In genomic region chr4:175514174-175514573, GRCh38 we compare ENCODE assay signal across 27 cellular contexts.
"Had no signal": no experiment of that assay in that cellular context is flagged by ENCODE, and none has a peak within 500 bp of the region (broad histone marks: within the 10 kb centered on the region; RNA-seq: fewer than 3 reads in every experiment).

No MANE protein-coding gene starts in this region.

- H3K9me3 Mint-ChIP-seq: activated naive CD4-positive, alpha-beta T cell treated with anti-CD3 and anti-CD28 coated beads for 36 hours; activated naive CD8-positive, alpha-beta T cell treated with anti-CD3 and anti-CD28 coated beads for 36 hours; activated T-helper 1 cell treated with anti-CD3 and anti-CD28 coated beads, Interleukin-12 subunit alpha, Interleukin-12 subunit beta, Interleukin-2, Interleukin-4 antibody, amounts not matched to agents 30 ng/mL and 10 ng/mL and 1 ng/mL, durations not matched to agents 14 hours and 24 hours and 36 hours; nephron had no signal

- H3K4me1 Mint-ChIP-seq: activated naive CD8-positive, alpha-beta T cell treated with anti-CD3 and anti-CD28 coated beads for 36 hours; nephron; stimulated activated effector memory CD8-positive, alpha-beta T cell treated with anti-CD3 and anti-CD28 coated beads, Interleukin-12 subunit alpha, Interleukin-12 subunit beta, amount 100 ng/mL, for 72 hours; stimulated activated naive CD8-positive, alpha-beta T cell treated with anti-CD3 and anti-CD28 coated beads, Interleukin-15, amount 100 ng/mL, for 72 hours had no signal

- H3K27me3 Mint-ChIP-seq: activated naive CD8-positive, alpha-beta T cell treated with anti-CD3 and anti-CD28 coated beads for 36 hours; progenitor cell of endocrine pancreas; stimulated activated naive CD8-positive, alpha-beta T cell treated with anti-CD3 and anti-CD28 coated beads, Interleukin-15, amount 100 ng/mL, for 72 hours had no signal

- ATAC-seq: activated CD4-positive, CD25-positive, alpha-beta regulatory T cell treated with anti-CD3 and anti-CD28 coated beads, Interleukin-2, amount 50 U/mL, for 24 hours; esophagus mucosa; heart right ventricle; left lung; mucosa of descending colon; sciatic nerve; stimulated activated effector memory CD8-positive, alpha-beta T cell treated with anti-CD3 and anti-CD28 coated beads, Interleukin-12 subunit alpha, Interleukin-12 subunit beta, amount 100 ng/mL, for 72 hours; stimulated activated naive CD8-positive, alpha-beta T cell treated with anti-CD3 and anti-CD28 coated beads, Interleukin-15, amount 100 ng/mL, for 72 hours had no signal

- DNase-seq: activated CD4-positive, alpha-beta T cell treated with anti-CD3 and anti-CD28 coated beads for 48 hours; activated CD4-positive, alpha-beta T cell treated with anti-CD3 and anti-CD28 coated beads, Interleukin-2, amount 50 U/mL, for 48 hours; activated CD8-positive, alpha-beta memory T cell treated with anti-CD3 and anti-CD28 coated beads for 24 hours; activated effector memory CD4-positive, alpha-beta T cell treated with anti-CD3 and anti-CD28 coated beads, Interleukin-2, amount 50 U/mL, for 16 hours; activated naive CD4-positive, alpha-beta T cell treated with anti-CD3 and anti-CD28 coated beads for 36 hours; activated naive CD8-positive, alpha-beta T cell treated with anti-CD3 and anti-CD28 coated beads for 36 hours; caudate nucleus; cortex of kidney; foreskin fibroblast; heart right ventricle; kidney glomerular epithelial cell; left lung; mucosa of descending colon; ovary; retina; stimulated activated CD4-positive, alpha-beta T cell treated with anti-CD3 and anti-CD28 coated beads, Interleukin-4, amount 100 ng/mL, for 24 hours; stimulated activated naive CD8-positive, alpha-beta T cell treated with anti-CD3 and anti-CD28 coated beads, Interleukin-15, amount 100 ng/mL, for 72 hours; substantia nigra; upper lobe of left lung; WERI-Rb-1 had no signal

- H3K4me3 Mint-ChIP-seq: activated naive CD4-positive, alpha-beta T cell treated with anti-CD3 and anti-CD28 coated beads for 36 hours; activated naive CD8-positive, alpha-beta T cell treated with anti-CD3 and anti-CD28 coated beads for 36 hours; activated T-helper 1 cell treated with anti-CD3 and anti-CD28 coated beads, Interleukin-12 subunit alpha, Interleukin-12 subunit beta, Interleukin-2, Interleukin-4 antibody, amounts not matched to agents 30 ng/mL and 10 ng/mL and 1 ng/mL, durations not matched to agents 14 hours and 24 hours and 36 hours; nephron; stimulated activated effector memory CD8-positive, alpha-beta T cell treated with anti-CD3 and anti-CD28 coated beads, Interleukin-12 subunit alpha, Interleukin-12 subunit beta, amount 100 ng/mL, for 72 hours; stimulated activated naive CD8-positive, alpha-beta T cell treated with anti-CD3 and anti-CD28 coated beads, Interleukin-15, amount 100 ng/mL, for 72 hours had no signal

- H3K27ac Mint-ChIP-seq: activated naive CD4-positive, alpha-beta T cell treated with anti-CD3 and anti-CD28 coated beads for 36 hours; activated naive CD8-positive, alpha-beta T cell treated with anti-CD3 and anti-CD28 coated beads for 36 hours; activated T-helper 1 cell treated with anti-CD3 and anti-CD28 coated beads, Interleukin-12 subunit alpha, Interleukin-12 subunit beta, Interleukin-2, Interleukin-4 antibody, amounts not matched to agents 30 ng/mL and 10 ng/mL and 1 ng/mL, durations not matched to agents 14 hours and 24 hours and 36 hours; nephron; progenitor cell of endocrine pancreas; stimulated activated effector memory CD8-positive, alpha-beta T cell treated with anti-CD3 and anti-CD28 coated beads, Interleukin-12 subunit alpha, Interleukin-12 subunit beta, amount 100 ng/mL, for 72 hours; stimulated activated naive CD8-positive, alpha-beta T cell treated with anti-CD3 and anti-CD28 coated beads, Interleukin-15, amount 100 ng/mL, for 72 hours had no signal

- H3K36me3 Mint-ChIP-seq: activated naive CD8-positive, alpha-beta T cell treated with anti-CD3 and anti-CD28 coated beads for 36 hours; stimulated activated effector memory CD8-positive, alpha-beta T cell treated with anti-CD3 and anti-CD28 coated beads, Interleukin-12 subunit alpha, Interleukin-12 subunit beta, amount 100 ng/mL, for 72 hours had no signal
